15 cellular contexts compared by ENCODE assay signal in the genomic region with DNA sequence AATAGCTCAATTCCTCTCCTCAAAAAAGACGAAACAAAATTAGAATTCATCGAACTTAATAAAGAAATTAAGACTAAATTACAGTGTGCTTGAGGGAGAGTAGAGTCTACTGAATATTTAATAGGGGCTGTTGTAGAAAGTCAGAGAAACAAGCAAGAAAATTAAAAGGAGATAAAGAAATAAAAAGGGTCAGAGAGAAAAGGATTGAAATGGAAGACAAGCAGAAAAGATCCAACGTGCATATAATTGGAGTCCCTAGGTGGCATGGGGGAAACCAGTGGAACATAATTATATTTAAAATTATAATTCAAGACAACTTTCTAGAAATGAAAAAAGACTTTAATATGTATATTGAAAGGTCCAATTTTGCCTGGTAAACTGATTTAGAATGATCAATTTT.
"Had no signal": no experiment of that assay in that cellular context is flagged by ENCODE, and none has a peak within 500 bp of the region (broad histone marks: within the 10 kb centered on the region; RNA-seq: fewer than 3 reads in every experiment).

No MANE protein-coding gene starts in this region.

- ATAC-seq: activated T-helper 17 cell treated with anti-CD3 and anti-CD28 coated beads, Interleukin-2, amount 50 U/mL, for 72 hours; left cardiac atrium; mucosa of descending colon; naive thymus-derived CD4-positive, alpha-beta T cell; pancreas; sciatic nerve; stimulated activated naive CD8-positive, alpha-beta T cell treated with anti-CD3 and anti-CD28 coated beads, Interleukin-15, Interleukin-2, amounts not matched to agents 100 U/mL and 50 U/mL, for 24 hours had no signal

- H3K4me1 ChIP-seq: ascending aorta, esophagus squamous epithelium, pancreas, transverse colon, vagina had no signal

- H3K27ac ChIP-seq: ascending aorta, esophagus squamous epithelium, pancreas, transverse colon, vagina had no signal

- H3K27me3 ChIP-seq: ascending aorta, esophagus squamous epithelium, pancreas, transverse colon, vagina had no signal

- H3K36me3 ChIP-seq: pancreas had no signal

- DNase-seq: activated naive CD4-positive, alpha-beta T cell treated with Interleukin-2 at 50 U/mL for 16 hours; activated T-cell treated with anti-CD3 and anti-CD28 coated beads for 4 hours; esophagus squamous epithelium; head of caudate nucleus; left cardiac atrium; mucosa of descending colon; naive thymus-derived CD4-positive, alpha-beta T cell; pancreas; stimulated activated naive CD8-positive, alpha-beta T cell treated with anti-CD3 and anti-CD28 coated beads, Interleukin-15, Interleukin-2, amounts not matched to agents 100 U/mL and 50 U/mL, for 24 hours; transverse colon had no signal

- H3K4me3 ChIP-seq: ascending aorta, esophagus squamous epithelium, lung, mucosa of descending colon, pancreas, transverse colon, vagina had no signal

- H3K9me3 ChIP-seq: pancreas, vagina had no signal
